ENCODE assay signal across 30 cellular contexts in genomic region chr5:108711898-108712297, GRCh38.
"Had no signal": no experiment of that assay in that cellular context is flagged by ENCODE, and none has a peak within 500 bp of the region (broad histone marks: within the 10 kb centered on the region; RNA-seq: fewer than 3 reads in every experiment).

No MANE protein-coding gene starts in this region.

- DNase-seq: activated CD4-positive, alpha-beta memory T cell treated with anti-CD3 and anti-CD28 coated beads for 36 hours; activated CD4-positive, alpha-beta T cell treated with anti-CD3 and anti-CD28 coated beads for 36 hours; activated CD4-positive, alpha-beta T cell treated with anti-CD3 and anti-CD28 coated beads, Interleukin-2, amount 10 ng/mL, durations not matched to agents 24 days and 14 days; activated CD4-positive, CD25-positive, alpha-beta regulatory T cell; activated CD4-positive, CD25-positive, alpha-beta regulatory T cell treated with anti-CD3 and anti-CD28 coated beads, Interleukin-2, amount 50 U/mL, for 72 hours; activated CD8-positive, alpha-beta memory T cell treated with anti-CD3 and anti-CD28 coated beads, Interleukin-2, amount 10 ng/mL, durations not matched to agents 7 days and 5 days; activated CD8-positive, alpha-beta memory T cell treated with anti-CD3 and anti-CD28 coated beads, Interleukin-2, amount 50 U/mL, for 4 hours; activated CD8-positive, alpha-beta T cell treated with anti-CD3 and anti-CD28 coated beads, Interleukin-2, amount 10 ng/mL, durations not matched to agents 7 days and 5 days; activated effector memory CD4-positive, alpha-beta T cell treated with anti-CD3 and anti-CD28 coated beads, Interleukin-2, amount 50 U/mL, for 16 hours; activated naive CD4-positive, alpha-beta T cell treated with anti-CD3 and anti-CD28 coated beads for 36 hours; activated naive CD8-positive, alpha-beta T cell treated with anti-CD3 and anti-CD28 coated beads for 36 hours; activated naive CD8-positive, alpha-beta T cell treated with anti-CD3 and anti-CD28 coated beads, Interleukin-2, amount 50 U/mL, for 24 hours; activated T-cell treated with anti-CD3 and anti-CD28 coated beads, Interleukin-2, amount 50 U/mL, for 1 hour; activated T-cell treated with anti-CD3 and anti-CD28 coated beads, Interleukin-2, amount 50 U/mL, for 48 hours; amygdala; aorta; body of pancreas; caudate nucleus; colonic mucosa; effector CD8-positive, alpha-beta T cell; esophagus squamous epithelium; foreskin melanocyte; heart right ventricle; T-helper 2 cell had no signal

- ATAC-seq: activated CD4-positive, alpha-beta T cell treated with anti-CD3 and anti-CD28 coated beads for 36 hours; activated CD8-positive, alpha-beta memory T cell treated with anti-CD3 and anti-CD28 coated beads, Interleukin-2, amount 10 ng/mL, durations not matched to agents 7 days and 5 days; activated CD8-positive, alpha-beta T cell treated with anti-CD3 and anti-CD28 coated beads, Interleukin-2, amount 10 ng/mL, durations not matched to agents 7 days and 5 days; activated naive CD8-positive, alpha-beta T cell treated with anti-CD3 and anti-CD28 coated beads, Interleukin-2, amount 50 U/mL, for 24 hours; body of pancreas; gastroesophageal sphincter; heart right ventricle had no signal

- H3K4me1 ChIP-seq: body of pancreas, colonic mucosa, esophagus squamous epithelium, heart right ventricle had no signal

- FAIRE-seq: endometrium, endothelial cell of umbilical vein had no signal

- H3K27me3 ChIP-seq: adrenal gland, body of pancreas, colonic mucosa, esophagus squamous epithelium, gastroesophageal sphincter, heart right ventricle, hepatocyte had no signal

- H3K27ac ChIP-seq: adrenal gland, body of pancreas, colonic mucosa, epithelial cell of prostate, esophagus squamous epithelium, gastroesophageal sphincter, heart right ventricle, hepatocyte had no signal

- H3K9me3 ChIP-seq: body of pancreas, colonic mucosa, esophagus squamous epithelium, gastroesophageal sphincter, heart right ventricle had no signal

- H3K4me3 ChIP-seq: adrenal gland, body of pancreas, colonic mucosa, esophagus squamous epithelium, gastroesophageal sphincter, heart right ventricle, hepatocyte had no signal

- H3K36me3 ChIP-seq: adrenal gland, colonic mucosa, esophagus squamous epithelium, gastroesophageal sphincter, heart right ventricle had no signal

- H3K4me2 ChIP-seq: hepatocyte had no signal
